8 cellular contexts compared by ENCODE assay signal in genomic region chr3:157136647-157137387, GRCh38. TPM values are rescaled to one million over a fixed set of nuclear protein-coding genes. Genes with fewer than 3 reads are reported as not detected.
A peak's percentile ranks its signal among the peaks of the same experiment; 100 is the strongest.
DNase-seq lines count a peak whose midpoint lies in the region; ATAC-seq, FAIRE-seq and TF ChIP-seq lines count a peak whose summit lies in the region.

No MANE protein-coding gene starts in this region.

- H3K4me1 ChIP-seq in astrocyte (ENCODE audit: insufficient read depth, low read length), result peaks cover 40% of the 10 kb centered on the region

- no peak for FAIRE-seq in astrocyte (lab: Jason Lieb, UNC)

- no peaks in the 10 kb centered on the region for H3K36me3 ChIP-seq in astrocyte (ENCODE audit: insufficient read depth, low read length)

- TF ChIP-seq CTCF in astrocyte (IDR thresholded peaks at IDR 0.05; ENCODE audit: insufficient read depth, low read depth, low read length) (no peak), mesothelial cell of epicardium (IDR thresholded peaks at IDR 0.05; ENCODE audit: unreplicated experiment) (no peak)

- peaks cover 29% of the 10 kb centered on the region for H3K4me1 Mint-ChIP-seq in astrocyte (ENCODE audit: low read depth, unreplicated experiment)
- peaks cover 16% of the 10 kb centered on the region for H3K4me1 Mint-ChIP-seq in mesothelial cell of epicardium

- H3K36me3 Mint-ChIP-seq in astrocyte (ENCODE audit: low read depth, unreplicated experiment) (no peaks in the 10 kb centered on the region), mesothelial cell of epicardium (peaks cover 4% of the 10 kb centered on the region)

- no peaks in the 10 kb centered on the region for H3K27me3 ChIP-seq in astrocyte (ENCODE audit: insufficient read depth, low read length)

- ATAC-seq in HG02885 (IDR thresholded peaks at IDR 0.05; ENCODE audit: poor library complexity, unreplicated experiment), result peak; percentile 5

- H3K27ac ChIP-seq in astrocyte (ENCODE audit: low read depth, low read length), result peak overlapping the region; percentile 51

- H3K4me2 ChIP-seq in astrocyte (ENCODE audit: low read length), result peak overlapping the region; percentile 52

- H2AFZ ChIP-seq in astrocyte (ENCODE audit: low read depth, low read length), result no peak overlapping the region

- DNase-seq in CD1c-positive myeloid dendritic cell (ENCODE audit: extremely low spot score), result peak; percentile 76
- peak; percentile 65 for DNase-seq in astrocyte (ENCODE audit: low read depth)
- no peak for DNase-seq in mesothelial cell of epicardium (ENCODE audit: low spot score in 2 of 2, unreplicated experiment in 2 of 2)
- DNase-seq in A172 (ENCODE audit: low spot score), result no peak
- no peak for DNase-seq in NCI-H774 (lab: John Stamatoyannopoulos, UW)
- no peak for DNase-seq in activated gamma-delta T cell treated with Interleukin-2 at 50 U/mL for 16 hours
- no peak for DNase-seq in activated naive CD4-positive, alpha-beta T cell treated with Interleukin-2 at 50 U/mL for 16 hours

- no peak overlapping the region for H3K4me3 Mint-ChIP-seq in astrocyte (ENCODE audit: unreplicated experiment)
- no peak overlapping the region for H3K4me3 Mint-ChIP-seq in mesothelial cell of epicardium

- no peaks in the 10 kb centered on the region for H4K20me1 ChIP-seq in astrocyte (ENCODE audit: insufficient read depth, low read length)

- H3K9me3 ChIP-seq in astrocyte (ENCODE audit: insufficient read depth, low read depth, low read length), result no peaks in the 10 kb centered on the region

- no peak overlapping the region for H3K4me3 ChIP-seq in astrocyte (ENCODE audit: insufficient read depth, low read depth, low read length)

- H3K9me3 Mint-ChIP-seq in astrocyte (ENCODE audit: unreplicated experiment) (no peaks in the 10 kb centered on the region), mesothelial cell of epicardium (no peaks in the 10 kb centered on the region)

- no peaks in the 10 kb centered on the region for H3K79me2 ChIP-seq in astrocyte (ENCODE audit: insufficient read depth, low read length)

- H3K27me3 Mint-ChIP-seq in astrocyte (ENCODE audit: low read depth, unreplicated experiment), result no peaks in the 10 kb centered on the region
- no peaks in the 10 kb centered on the region for H3K27me3 Mint-ChIP-seq in mesothelial cell of epicardium (ENCODE audit: low read depth)

- H3K9ac ChIP-seq in astrocyte (ENCODE audit: low read length), result peak overlapping the region; percentile 60

- H3K27ac Mint-ChIP-seq in astrocyte (ENCODE audit: unreplicated experiment) (no peak overlapping the region), mesothelial cell of epicardium (peak overlapping the region; percentile 17)

RNA-seq across cellular contexts. Expression of gene CCNL1, which starts 23.1 kb away (rescaled TPM):
- total RNA-seq in astrocyte, result 63.2 and 66.8 TPM in 2 replicates
- 248 to 276 TPM (median 261 TPM) in 3 replicates for total RNA-seq in mesothelial cell of epicardium
- total RNA-seq in A172 (2014; rRNA removed; shearing (Covaris generic)), result 69.1 and 75.0 TPM in 2 replicates

Comparison
In these comparisons a context has a peak if more than half of its experiments do, and no peak if none do; other contexts are left out.
1. DNase-seq: peak in CD1c-positive myeloid dendritic cell (single experiment) and astrocyte (single experiment); none in mesothelial cell of epicardium (0 of 2), A172 (single experiment), NCI-H774 (single experiment), activated gamma-delta T cell treated with Interleukin-2 at 50 U/mL for 16 hours (single experiment) and activated naive CD4-positive, alpha-beta T cell treated with Interleukin-2 at 50 U/mL for 16 hours (single experiment).